ENCODE assay signal across 8 cellular contexts in the genomic region with DNA sequence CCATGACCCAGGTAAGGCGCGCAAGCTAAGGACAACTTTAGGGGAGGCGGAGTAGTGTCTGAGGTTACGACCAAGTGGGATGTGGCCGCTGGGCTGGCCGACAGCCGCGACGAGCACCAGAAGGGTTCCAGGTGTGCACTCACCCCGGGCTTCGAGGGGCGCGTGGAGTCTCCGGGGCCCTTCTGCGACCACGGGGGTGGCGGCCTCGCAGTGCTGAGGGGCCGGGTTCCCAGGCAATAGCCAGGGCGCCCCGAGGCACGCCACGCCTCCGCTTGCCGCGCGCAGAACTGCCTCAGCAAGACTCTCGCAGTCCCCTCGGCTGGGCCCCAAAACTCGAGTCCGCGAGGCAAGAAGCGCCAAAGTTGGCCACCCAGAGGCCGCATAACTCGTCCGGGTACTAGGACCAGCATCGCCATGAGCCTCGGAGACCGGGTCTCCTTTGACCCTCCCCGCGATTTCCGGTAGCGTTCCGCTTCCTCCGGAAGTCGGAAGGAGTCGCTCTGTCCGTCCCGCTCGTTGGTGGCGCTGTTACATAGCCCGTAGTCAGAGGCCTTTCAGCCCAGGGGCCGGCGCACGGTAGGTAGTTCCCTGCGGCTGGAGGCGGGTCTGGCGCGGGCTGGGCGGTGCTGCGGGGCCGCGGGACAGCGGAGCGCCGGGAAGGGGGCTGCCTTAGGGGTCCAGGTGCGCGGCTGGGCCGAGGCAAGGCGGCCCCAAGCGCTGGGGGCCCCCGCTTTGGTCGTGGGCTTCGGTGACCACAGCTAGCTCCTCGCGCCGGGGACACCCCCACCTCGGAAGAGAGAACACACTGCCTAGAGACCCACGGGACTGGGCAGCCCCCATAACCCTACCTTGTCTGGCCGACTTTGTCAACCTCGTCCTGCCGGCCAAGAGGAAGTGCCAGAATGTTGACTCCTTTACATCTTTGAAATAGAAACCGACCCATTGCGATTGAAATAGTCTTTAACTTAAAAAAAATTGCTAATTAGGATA. TPM values are rescaled to one million over a fixed set of nuclear protein-coding genes. Genes with fewer than 3 reads are reported as not detected.
DNase-seq lines count a peak whose midpoint lies in the region; ATAC-seq, FAIRE-seq and TF ChIP-seq lines count a peak whose summit lies in the region.

A gene with protein sequence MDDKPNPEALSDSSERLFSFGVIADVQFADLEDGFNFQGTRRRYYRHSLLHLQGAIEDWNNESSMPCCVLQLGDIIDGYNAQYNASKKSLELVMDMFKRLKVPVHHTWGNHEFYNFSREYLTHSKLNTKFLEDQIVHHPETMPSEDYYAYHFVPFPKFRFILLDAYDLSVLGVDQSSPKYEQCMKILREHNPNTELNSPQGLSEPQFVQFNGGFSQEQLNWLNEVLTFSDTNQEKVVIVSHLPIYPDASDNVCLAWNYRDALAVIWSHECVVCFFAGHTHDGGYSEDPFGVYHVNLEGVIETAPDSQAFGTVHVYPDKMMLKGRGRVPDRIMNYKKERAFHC (plus strand): TSS at position 503 of the 990 bp plus-strand sequence. CDS start 7,333 bp downstream, outside the sequence.
A gene (minus strand): TSS at position 442 of the 990 bp plus-strand sequence. CDS start 26 bp downstream, at position 416.

- H3K4me1 ChIP-seq in upper lobe of right lung, result peaks cover 26% of the 10 kb centered on the region

- H3K27me3 ChIP-seq in upper lobe of right lung, result no peaks in the 10 kb centered on the region

- DNase-seq in GM12892 (ENCODE audit: insufficient read length), result peak; percentile 80
- DNase-seq in NCI-H1436 (lab: John Stamatoyannopoulos, UW), result peak; percentile 89
- peak; percentile 81 to 92 (median 85) for DNase-seq in T-helper 1 cell
- peak; percentile 88 for DNase-seq in amniotic stem cell (lab: John Stamatoyannopoulos, UW)
- DNase-seq in left cardiac atrium, result peak; percentile 97
- DNase-seq in posterior vena cava (ENCODE audit: low spot score), result peak; percentile 98
- DNase-seq in upper lobe of right lung, result peak; percentile 97

- TF ChIP-seq CTCF in upper lobe of right lung (IDR thresholded peaks at IDR 0.05), result peak; percentile 57

- peak within 1 kb of the TSS; percentile 96 for H3K27ac ChIP-seq in upper lobe of right lung

- ATAC-seq in HG02840 (IDR thresholded peaks at IDR 0.05; ENCODE audit: low FRiP score, unreplicated experiment) (peak; percentile 96), left cardiac atrium (peak; percentile 99), upper lobe of right lung (peak; percentile 100)

- intact Hi-C loops in left cardiac atrium (cut with DNase I) (no loop called here), posterior vena cava (cut with DNase I) (loop anchor here in 1 of 2 donors (10.0 kb wide), 1 partner anchor 53 kb away; no protein-coding TSS in a partner anchor), upper lobe of right lung (cut with DNase I) (no loop called here)

- no peaks in the 10 kb centered on the region for H3K9me3 ChIP-seq in upper lobe of right lung

- peaks cover 27% of the 10 kb centered on the region for H3K36me3 ChIP-seq in upper lobe of right lung

- peak; percentile 96 for TF ChIP-seq POLR2A in GM12892 (IDR thresholded peaks at IDR 0.05; ENCODE audit: low read depth, low read length)

- peak within 1 kb of the TSS; percentile 90 for H3K4me3 ChIP-seq in upper lobe of right lung

- peak; percentile 99 for FAIRE-seq in GM12892 (lab: Jason Lieb, UNC)

RNA-seq across cellular contexts. Expression of the first gene that starts in this region (rescaled TPM):
- 14.4 TPM for polyA plus RNA-seq in GM12892 (2012; ENCODE audit: missing spikeins)
- 1 to 10 TPM; 3.7 to 5.2 TPM for total RNA-seq in left cardiac atrium
- total RNA-seq in posterior vena cava, result 10 to 100 TPM in 1 of 2 donors, 1 to 10 TPM in 1; 8.5 to 12.0 TPM
- 8.2 TPM for total RNA-seq in upper lobe of right lung

RNA-seq across cellular contexts. Expression of the second gene that starts in this region (rescaled TPM):
- polyA plus RNA-seq in GM12892 (2012; ENCODE audit: missing spikeins), result 23.3 TPM
- 10 to 100 TPM; 26.9 to 27.1 TPM for total RNA-seq in left cardiac atrium
- 10 to 100 TPM; 21.7 to 25.8 TPM for total RNA-seq in posterior vena cava
- total RNA-seq in upper lobe of right lung, result 25.4 TPM

Comparison
In these comparisons a context has a peak if more than half of its experiments do, and no peak if none do; other contexts are left out.
1. Peak in every context shown above with its lines: DNase-seq, ATAC-seq, H3K4me3 ChIP-seq and H3K27ac ChIP-seq.